ENCODE assay signal across 14 cellular contexts in the genomic region with DNA sequence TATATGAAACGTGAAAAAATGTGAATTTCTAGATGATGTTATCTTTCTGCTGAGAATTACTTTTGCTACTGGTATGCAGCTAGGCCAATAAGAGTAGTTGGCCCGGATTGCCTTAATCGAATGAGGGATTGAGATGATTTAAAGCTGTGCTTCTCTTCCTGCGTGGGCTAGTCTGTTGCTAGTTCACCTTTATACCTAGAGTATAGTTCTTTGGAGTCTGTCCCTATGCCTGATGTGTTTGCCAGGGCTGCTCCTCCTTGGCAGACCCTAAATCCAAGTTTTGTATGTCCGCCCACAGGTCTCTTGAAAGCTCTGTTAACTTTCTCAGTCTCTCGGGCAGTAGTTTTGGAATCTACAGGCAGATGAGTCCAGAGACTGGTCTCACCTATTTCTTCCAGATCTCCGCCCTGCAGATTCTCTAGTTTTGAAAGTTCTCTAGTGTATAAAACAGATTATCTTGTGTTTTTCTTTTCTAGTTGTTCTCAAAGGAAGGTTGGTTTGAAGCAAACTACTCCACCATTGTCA.
DNase-seq lines count a peak whose midpoint lies in the region; ATAC-seq and TF ChIP-seq lines count a peak whose summit lies in the region.
"Had no signal": no experiment of that assay in that cellular context is flagged by ENCODE, and none has a peak within 500 bp of the region (broad histone marks: within the 10 kb centered on the region; RNA-seq: fewer than 3 reads in every experiment).

No MANE protein-coding gene starts in this region.

- TF ChIP-seq EP300 in gastroesophageal sphincter (IDR thresholded peaks at IDR 0.05) (no peak), upper lobe of left lung (IDR thresholded peaks at IDR 0.05) (no peak)

- intact Hi-C loops in Right ventricle myocardium superior (cut with DNase I), result no loop called here

- H3K27ac ChIP-seq in right atrium auricular region (peak overlapping the region; percentile 56 to 75), gastroesophageal sphincter (peak overlapping the region; percentile 1 to 43 (median 28)), upper lobe of left lung (peak overlapping the region; percentile 63 to 78 (median 74))
- H3K27ac ChIP-seq: WERI-Rb-1 had no signal

- H3K27me3 ChIP-seq in right atrium auricular region (no peaks in the 10 kb centered on the region), gastroesophageal sphincter (no peaks in the 10 kb centered on the region), upper lobe of left lung (no peaks in the 10 kb centered on the region)

- no peak for TF ChIP-seq CTCF in right atrium auricular region (IDR thresholded peaks at IDR 0.05)
- TF ChIP-seq CTCF in gastroesophageal sphincter (IDR thresholded peaks at IDR 0.05), result no peak
- no peak for TF ChIP-seq CTCF in upper lobe of left lung (IDR thresholded peaks at IDR 0.05)

- no peak for ATAC-seq in Right ventricle myocardium superior (ENCODE audit: poor library complexity)
- ATAC-seq in HG03442 (IDR thresholded peaks at IDR 0.05; ENCODE audit: unreplicated experiment), result peak; percentile 9
- ATAC-seq in gastroesophageal sphincter, result no peak
- ATAC-seq in upper lobe of left lung (ENCODE audit: low FRiP score in 2 of 2), result no peak

- H3K4me3 ChIP-seq in right atrium auricular region (no peak overlapping the region), gastroesophageal sphincter (no peak overlapping the region), upper lobe of left lung (no peak overlapping the region)

- H3K9me3 ChIP-seq in right atrium auricular region (no peaks in the 10 kb centered on the region), gastroesophageal sphincter (no peaks in the 10 kb centered on the region), upper lobe of left lung (peaks cover 0 to 2% (median 0%) of the 10 kb centered on the region in 4 donors)

- H3K4me1 ChIP-seq in right atrium auricular region (peaks cover 0 to 58% of the 10 kb centered on the region in 2 donors), gastroesophageal sphincter (peaks cover 0 to 42% (median 5%) of the 10 kb centered on the region in 3 donors), upper lobe of left lung (peaks cover 37 to 54% (median 45%) of the 10 kb centered on the region in 4 donors)

- no peak for DNase-seq in right atrium auricular region (ENCODE audit: low spot score)
- DNase-seq in Right ventricle myocardium superior, result no peak
- no peak for DNase-seq in upper lobe of left lung
- DNase-seq in HUDEP-2 (lab: John Stamatoyannopoulos, UW; ENCODE audit: unreplicated experiment in 76 of 76), result no peak
- DNase-seq in SHP77 (lab: John Stamatoyannopoulos, UW), result no peak
- no peak for DNase-seq in HuH-7.5 (ENCODE audit: low spot score)
- DNase-seq: ACHN; activated T-cell treated with anti-CD3 and anti-CD28 coated beads, Interleukin-2, amount 50 U/mL, for 24 hours; EL; IMR-90; NCI-H2171 treated with DMSO at 0.1 percent for 48 hours; WERI-Rb-1 had no signal

- H3K36me3 ChIP-seq in right atrium auricular region (peaks cover 10% of the 10 kb centered on the region), gastroesophageal sphincter (peaks cover 0 to 5% of the 10 kb centered on the region in 2 donors), upper lobe of left lung (no peaks in the 10 kb centered on the region)

- 66 to 83% methylated on average over 7 of the region's 7 CpGs for WGBS in gastroesophageal sphincter (ENCODE audit: low coverage in 1 of 2), 2 donors
- WGBS in upper lobe of left lung, 2 donors, result 90 to 92% methylated on average over 7 of the region's 7 CpGs

- no peak for TF ChIP-seq POLR2A in gastroesophageal sphincter (IDR thresholded peaks at IDR 0.05)
- TF ChIP-seq POLR2A in upper lobe of left lung (IDR thresholded peaks at IDR 0.05), result no peak
